19 cellular contexts compared by ENCODE assay signal in the genomic region with DNA sequence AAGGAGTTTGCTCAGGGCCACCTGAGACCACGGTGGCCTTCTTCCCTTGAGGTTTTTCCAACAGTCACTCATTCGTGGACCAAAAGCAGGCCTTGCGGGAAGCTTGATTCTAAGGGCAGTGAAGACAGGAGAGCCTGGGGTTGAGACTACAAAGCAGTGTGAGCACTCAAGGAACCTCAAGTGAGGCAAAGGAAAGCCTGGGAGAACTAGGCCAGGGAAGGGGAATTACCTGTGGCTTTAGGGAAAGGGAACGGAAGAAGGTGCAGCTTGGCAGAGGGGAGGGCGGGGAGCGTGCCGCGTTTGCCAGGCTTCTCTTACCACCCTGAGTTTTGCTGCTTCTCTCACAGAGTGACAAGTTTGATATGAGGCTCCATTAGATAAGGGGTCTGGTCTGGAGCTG.
DNase-seq lines count a peak whose midpoint lies in the region; ATAC-seq and TF ChIP-seq lines count a peak whose summit lies in the region.
"Had no signal": no experiment of that assay in that cellular context is flagged by ENCODE, and none has a peak within 500 bp of the region (broad histone marks: within the 10 kb centered on the region; RNA-seq: fewer than 3 reads in every experiment).

No MANE protein-coding gene starts in this region.

- intact Hi-C loops in Panc1 (cut with micrococcal nuclease; ENCODE audit: unreplicated experiment), result no loop called here
- intact Hi-C loops in left lung (cut with DNase I), result no loop called here
- intact Hi-C loops in sciatic nerve (cut with DNase I), result no loop called here
- intact Hi-C loops in MCF 10A (cut with micrococcal nuclease), result no loop called here

- H3K4me1 ChIP-seq in Panc1 (ENCODE audit: control insufficient read depth, insufficient read depth, low read length) (no peaks in the 10 kb centered on the region; the same call in 1 of the 2 replicates), left lung (no peaks in the 10 kb centered on the region)

- H3K36me3 ChIP-seq in Panc1 (ENCODE audit: control insufficient read depth, insufficient read depth, low read length) (no peaks in the 10 kb centered on the region), left lung (peaks cover 0 to 39% of the 10 kb centered on the region in 2 donors)

- in situ Hi-C loops in Panc1 (cut with HindIII; ENCODE audit: low pct_unique_long_range_greater_than_20kb, low sequenced_read_pairs), result no loop called here

- H3K27me3 ChIP-seq in Panc1 (ENCODE audit: control insufficient read depth, insufficient read depth, low read length) (no peaks in the 10 kb centered on the region), left lung (no peaks in the 10 kb centered on the region)

- POLR2A ChIA-PET in activated CD4-positive, alpha-beta T cell treated with anti-CD3 and anti-CD28 coated beads, Interleukin-2, amount 10 ng/mL, durations not matched to agents 7 days and 5 days (lab: Charles Lee), result no interaction called here
- POLR2A ChIA-PET in Panc1 (lab: Charles Lee) (no interaction called here), MCF 10A (lab: Yijun Ruan, JAX) (no interaction called here)

- no peaks in the 10 kb centered on the region for H3K27me3 Mint-ChIP-seq in activated CD4-positive, alpha-beta T cell treated with anti-CD3 and anti-CD28 coated beads, Interleukin-2, amount 10 ng/mL, durations not matched to agents 7 days and 5 days
- H3K27me3 Mint-ChIP-seq in MCF 10A (ENCODE audit: insufficient read depth, unreplicated experiment), result no peaks in the 10 kb centered on the region

- ATAC-seq in Panc1 (no peak), left lung (peak; percentile 64), sciatic nerve (no peak), GM19452 (IDR thresholded peaks at IDR 0.05; ENCODE audit: unreplicated experiment) (no peak)
- ATAC-seq: K562 had no signal

- peak overlapping the region; percentile 6 for H3K27ac Mint-ChIP-seq in activated CD4-positive, alpha-beta T cell treated with anti-CD3 and anti-CD28 coated beads, Interleukin-2, amount 10 ng/mL, durations not matched to agents 7 days and 5 days
- no peak overlapping the region for H3K27ac Mint-ChIP-seq in MCF 10A (ENCODE audit: low read depth, unreplicated experiment)

- BruUV-seq in Panc1 (replicated peaks; lab: Mats Ljungman, UMichigan) (no TSS peak), MCF 10A (replicated peaks; lab: Mats Ljungman, UMichigan) (no TSS peak)

- peaks cover 7% of the 10 kb centered on the region for H3K4me1 Mint-ChIP-seq in activated CD4-positive, alpha-beta T cell treated with anti-CD3 and anti-CD28 coated beads, Interleukin-2, amount 10 ng/mL, durations not matched to agents 7 days and 5 days
- peaks cover 12% of the 10 kb centered on the region for H3K4me1 Mint-ChIP-seq in MCF 10A (ENCODE audit: insufficient read depth, unreplicated experiment)

- TF ChIP-seq CTCF in Panc1 (IDR thresholded peaks at IDR 0.05) (no peak), left lung (IDR thresholded peaks at IDR 0.05) (no peak), MCF 10A (IDR thresholded peaks at IDR 0.05; ENCODE audit: unreplicated experiment) (no peak)

- CTCF ChIA-PET in activated CD4-positive, alpha-beta T cell treated with anti-CD3 and anti-CD28 coated beads, Interleukin-2, amount 10 ng/mL, durations not matched to agents 7 days and 5 days (lab: Charles Lee), result no interaction called here
- CTCF ChIA-PET in Panc1 (lab: Charles Lee), result interaction anchor here (0.7 kb wide), 1 partner anchor 46 kb away, joined by 6 read pairs; no protein-coding TSS in a partner anchor
- CTCF ChIA-PET in MCF 10A (lab: Yijun Ruan, JAX), result no interaction called here

- DNase-seq in activated CD4-positive, alpha-beta T cell treated with anti-CD3 and anti-CD28 coated beads, Interleukin-2, amount 10 ng/mL, durations not matched to agents 7 days and 5 days, result no peak
- no peak for DNase-seq in activated CD4-positive, alpha-beta T cell treated with anti-CD3 and anti-CD28 coated beads for 4 hours
- no peak for DNase-seq in Panc1 (ENCODE audit: low read depth, low spot score)
- DNase-seq in left lung, result no peak
- peak; percentile 9 for DNase-seq in sciatic nerve (ENCODE audit: low spot score)
- no peak for DNase-seq in stimulated activated CD4-positive, alpha-beta T cell treated with anti-CD3 and anti-CD28 coated beads, Interleukin-4, amount 100 ng/mL, for 24 hours
- no peak for DNase-seq in MCF 10A (ENCODE audit: unreplicated experiment)
- DNase-seq: 8988T; DMS79 treated with DMSO at 0.1 percent for 48 hours; MV-4-11; NCI-H1417; NCI-H187 treated with DMSO at 0.1 percent for 48 hours; NCI-H2171; NCI-H446; NCI-H69; NK-92 treated with Interleukin-12 subunit alpha and Interleukin-12 subunit beta, amount 100 ng/mL, for 24 hours; SHP77 treated with DMSO at 0.1 percent for 48 hours had no signal

- peaks cover 26% of the 10 kb centered on the region for H3K36me3 Mint-ChIP-seq in activated CD4-positive, alpha-beta T cell treated with anti-CD3 and anti-CD28 coated beads, Interleukin-2, amount 10 ng/mL, durations not matched to agents 7 days and 5 days (ENCODE audit: low read depth)
- peaks cover 29% of the 10 kb centered on the region for H3K36me3 Mint-ChIP-seq in MCF 10A (ENCODE audit: insufficient read depth, unreplicated experiment)

- H3K9me3 Mint-ChIP-seq in activated CD4-positive, alpha-beta T cell treated with anti-CD3 and anti-CD28 coated beads, Interleukin-2, amount 10 ng/mL, durations not matched to agents 7 days and 5 days, result no peaks in the 10 kb centered on the region
- no peaks in the 10 kb centered on the region for H3K9me3 Mint-ChIP-seq in MCF 10A (ENCODE audit: unreplicated experiment)

- H3K4me3 ChIP-seq in Panc1 (ENCODE audit: low read depth in 2 of 2, low read length in 2 of 2) (no peak overlapping the region), left lung (no peak overlapping the region)
- H3K4me3 ChIP-seq: K562 had no signal

- 0 out of 2 replicates have a peak overlapping the region, but pooled peaks have one; percentile 36 for H3K27ac ChIP-seq in Panc1 (ENCODE audit: low read length)
- H3K27ac ChIP-seq in left lung, result no peak overlapping the region

- H3K4me3 Mint-ChIP-seq in activated CD4-positive, alpha-beta T cell treated with anti-CD3 and anti-CD28 coated beads, Interleukin-2, amount 10 ng/mL, durations not matched to agents 7 days and 5 days, result no peak overlapping the region
- H3K4me3 Mint-ChIP-seq in MCF 10A (ENCODE audit: unreplicated experiment), result no peak overlapping the region

- no peaks in the 10 kb centered on the region for H3K9me3 ChIP-seq in Panc1 (ENCODE audit: control insufficient read depth, insufficient read depth, low read depth, low read length)
- no peaks in the 10 kb centered on the region for H3K9me3 ChIP-seq in left lung
